Comparison of ENCODE assay signal across 21 cellular contexts in genomic region chr6:101399627-101399955, GRCh38. TPM values are rescaled to one million over a fixed set of nuclear protein-coding genes. Genes with fewer than 3 reads are reported as not detected.
DNase-seq lines count a peak whose midpoint lies in the region; ATAC-seq, FAIRE-seq and TF ChIP-seq lines count a peak whose summit lies in the region.
"Had no signal": no experiment of that assay in that cellular context is flagged by ENCODE, and none has a peak within 500 bp of the region (broad histone marks: within the 10 kb centered on the region; RNA-seq: fewer than 3 reads in every experiment).

No MANE protein-coding gene starts in this region.

- H2BK12ac ChIP-seq in H9 (ENCODE audit: insufficient read length, low read depth, low read length), result no peak overlapping the region
- peak overlapping the region; percentile 5 for H2BK12ac ChIP-seq in neuronal stem cell (ENCODE audit: low read length)

- H4K8ac ChIP-seq in H9 (replicated peaks; ENCODE audit: insufficient read length, low read depth, low read length), result no peak overlapping the region
- H4K8ac ChIP-seq in neuronal stem cell (ENCODE audit: low read depth, low read length), result no peak overlapping the region

- H3K4me2 ChIP-seq in H9 (ENCODE audit: insufficient read depth, insufficient read length, low read length), result peak overlapping the region; percentile 59
- H3K4me2 ChIP-seq in hepatocyte, result peak overlapping the region; percentile 44
- peak overlapping the region; percentile 66 for H3K4me2 ChIP-seq in neuronal stem cell (ENCODE audit: insufficient read depth, low read length, poor library complexity, severe bottlenecking)

- ATAC-seq in HG03442 (IDR thresholded peaks at IDR 0.05; ENCODE audit: unreplicated experiment) (no peak), right lobe of liver (no peak)
- ATAC-seq: body of pancreas, HCT116 had no signal

- H3K4me3 ChIP-seq in astrocyte of the spinal cord (ENCODE audit: low read depth, low read length), result peak overlapping the region; percentile 35
- no peak overlapping the region for H3K4me3 ChIP-seq in hepatocyte
- peak overlapping the region in 1 of 2 donors; percentile 37 for H3K4me3 ChIP-seq in neuronal stem cell (ENCODE audit: low read length in 2 of 2)
- H3K4me3 ChIP-seq in right lobe of liver, result no peak overlapping the region
- H3K4me3 ChIP-seq: body of pancreas had no signal

- no peak for TF ChIP-seq POLR2A in right lobe of liver (IDR thresholded peaks at IDR 0.05)

- no peak overlapping the region for H3K56ac ChIP-seq in H9 (ENCODE audit: insufficient read length, low read depth, low read length)

- H3T11ph ChIP-seq in H9 (ENCODE audit: low read length), result no peak overlapping the region

- no CpG with 5 or more reads among the region's 24 CpGs for WGBS in H9 (ENCODE audit: extremely low coverage, insufficient read length, low lambda C conversion rate)
- WGBS in hepatocyte (ENCODE audit: low lambda C conversion rate, missing lambda C conversion rate), result 52% methylated on average over 24 of the region's 24 CpGs
- WGBS in neuronal stem cell (ENCODE audit: extremely low coverage in 2 of 2, insufficient read length in 2 of 2, insufficient replicate concordance in 1 of 2), 2 donors, result no CpG with 5 or more reads among the region's 24 CpGs
- 3% methylated on average over 17 of the region's 24 CpGs for WGBS in right lobe of liver (ENCODE audit: insufficient coverage, low coverage, low lambda C conversion rate, missing lambda C conversion rate)

- no peak overlapping the region for H4K5ac ChIP-seq in H9 (ENCODE audit: insufficient read length, low read depth, low read length)

- H2AFZ ChIP-seq in H9 (ENCODE audit: low read length) (no peak overlapping the region), hepatocyte (no peak overlapping the region), neuronal stem cell (ENCODE audit: low read length) (no peak overlapping the region)

- H3K36me3 ChIP-seq in hepatocyte (replicated peaks; ENCODE audit: insufficient read depth, low read depth), result no peaks in the 10 kb centered on the region
- H3K36me3 ChIP-seq in neuronal stem cell (replicated peaks in 1 of 2; ENCODE audit: control insufficient read depth in 2 of 2, insufficient read depth in 2 of 2, low read length in 2 of 2), result no peaks in the 10 kb centered on the region
- H3K36me3 ChIP-seq in right lobe of liver, result no peaks in the 10 kb centered on the region

- H3K9ac ChIP-seq in H9 (ENCODE audit: extremely low read depth, insufficient read length, low read length) (no peak overlapping the region), neuronal stem cell (ENCODE audit: low read depth, low read length, poor library complexity) (no peak overlapping the region)

- no peak overlapping the region for H4K91ac ChIP-seq in H9 (ENCODE audit: insufficient read length, low read depth, low read length)
- H4K91ac ChIP-seq in neuronal stem cell (ENCODE audit: low read depth, low read length, poor library complexity), result no peak overlapping the region

- peak; percentile 29 for DNase-seq in H9
- DNase-seq in astrocyte of the spinal cord (ENCODE audit: low read depth, low spot score), result no peak
- DNase-seq in hepatocyte (ENCODE audit: low spot score), result no peak
- no peak for DNase-seq in neuronal stem cell (ENCODE audit: low spot score)
- DNase-seq in activated naive CD8-positive, alpha-beta T cell treated with anti-CD3 and anti-CD28 coated beads for 36 hours, result no peak
- no peak for DNase-seq in HTR-8/SVneo (ENCODE audit: insufficient read length, low spot score)
- DNase-seq in right lobe of liver, result no peak
- DNase-seq: activated CD4-positive, alpha-beta T cell treated with anti-CD3 and anti-CD28 coated beads, Interleukin-2, amount 50 U/mL, for 4 hours; activated naive CD4-positive, alpha-beta T cell treated with anti-CD3 and anti-CD28 coated beads, Interleukin-2, amount 10 ng/mL, durations not matched to agents 7 days and 5 days; body of pancreas; dermis blood vessel endothelial cell; islet precursor cell; NCI-H1048; NCI-H2081; NCI-H510A treated with DMSO at 0.1 percent for 48 hours; stimulated activated CD4-positive, alpha-beta T cell treated with anti-CD3 and anti-CD28 coated beads, Interleukin-2, amount 100 ng/mL, for 48 hours; SW 1271 had no signal

- H3K27me3 ChIP-seq in H9 (ENCODE audit: insufficient read depth, low read length) (no peaks in the 10 kb centered on the region; the same call in 1 of the 2 replicates), hepatocyte (peaks cover 68% of the 10 kb centered on the region), neuronal stem cell (ENCODE audit: control insufficient read depth in 3 of 3, insufficient read depth in 3 of 3, low read depth in 1 of 3, low read length in 3 of 3) (peaks cover 0 to 27% (median 2%) of the 10 kb centered on the region in 3 experiments), right lobe of liver (peaks cover 0 to 4% of the 10 kb centered on the region in 2 donors)
- H3K27me3 ChIP-seq: body of pancreas had no signal

- no peaks in the 10 kb centered on the region for H3K79me1 ChIP-seq in H9 (ENCODE audit: insufficient read depth, low read depth, low read length, poor library complexity, severe bottlenecking)
- no peaks in the 10 kb centered on the region for H3K79me1 ChIP-seq in neuronal stem cell (ENCODE audit: low read depth, low read length)

- no peaks in the 10 kb centered on the region for H3K9me2 ChIP-seq in hepatocyte (replicated peaks; ENCODE audit: insufficient read depth)

- H3K18ac ChIP-seq in H9 (ENCODE audit: insufficient read length, low read depth, low read length) (no peak overlapping the region), neuronal stem cell (ENCODE audit: low read length) (no peak overlapping the region)

- in situ Hi-C loops in astrocyte of the spinal cord (cut with HindIII; ENCODE audit: low sequenced_read_pairs), result no loop called here

- H2BK20ac ChIP-seq in H9 (ENCODE audit: low read depth, low read length, poor library complexity, severe bottlenecking), result no peak overlapping the region

- H2BK120ac ChIP-seq in H9 (ENCODE audit: low read depth, low read length, poor library complexity, severe bottlenecking), result no peak overlapping the region
- H2BK120ac ChIP-seq in neuronal stem cell (ENCODE audit: low read depth, low read length), result no peak overlapping the region

- H2AK5ac ChIP-seq in H9 (ENCODE audit: insufficient read length, low read length), result no peak overlapping the region
- no peak overlapping the region for H2AK5ac ChIP-seq in neuronal stem cell (ENCODE audit: low read depth, low read length)

- H3K4ac ChIP-seq in H9 (ENCODE audit: low read depth, low read length) (no peak overlapping the region), neuronal stem cell (ENCODE audit: low read length) (no peak overlapping the region)

- H3K4me1 ChIP-seq in H9 (ENCODE audit: insufficient read depth, low read length), result peaks cover 10% of the 10 kb centered on the region
- H3K4me1 ChIP-seq in hepatocyte (ENCODE audit: insufficient read depth), result no peaks in the 10 kb centered on the region
- H3K4me1 ChIP-seq in neuronal stem cell (ENCODE audit: control insufficient read depth in 2 of 2, insufficient read depth in 1 of 2, low read depth in 1 of 2, low read length in 2 of 2), result peaks cover 0 to 7% of the 10 kb centered on the region in 2 donors
- H3K4me1 ChIP-seq in right lobe of liver, result no peaks in the 10 kb centered on the region
- H3K4me1 ChIP-seq: body of pancreas had no signal

- H3K36me3 Mint-ChIP-seq in H9 (ENCODE audit: insufficient read depth in 1 of 3, low read depth in 3 of 3), result no peaks in the 10 kb centered on the region; a peak in 1 of 7 replicates
- no peaks in the 10 kb centered on the region for H3K36me3 Mint-ChIP-seq in activated naive CD8-positive, alpha-beta T cell treated with anti-CD3 and anti-CD28 coated beads for 36 hours

- H3K9me3 ChIP-seq in H9 (ENCODE audit: control insufficient read depth, low read depth, low read length) (no peaks in the 10 kb centered on the region), hepatocyte (ENCODE audit: low read depth) (no peaks in the 10 kb centered on the region), neuronal stem cell (replicated peaks in 1 of 2; ENCODE audit: control insufficient read depth in 2 of 2, insufficient read depth in 1 of 2, low read depth in 1 of 2, low read length in 2 of 2) (no peaks in the 10 kb centered on the region), right lobe of liver (no peaks in the 10 kb centered on the region)
- H3K9me3 ChIP-seq: body of pancreas had no signal

- H2BK15ac ChIP-seq in H9 (ENCODE audit: low read depth, low read length), result no peak overlapping the region
- no peak overlapping the region for H2BK15ac ChIP-seq in neuronal stem cell (ENCODE audit: low read length)

- intact Hi-C loops in right lobe of liver (cut with DNase I), result no loop called here

- TF ChIP-seq CTCF in H9 (conservative IDR thresholded peaks at IDR 0.05) (no peak), astrocyte of the spinal cord (IDR thresholded peaks at IDR 0.05; ENCODE audit: low read depth, low read length) (no peak), hepatocyte (IDR thresholded peaks at IDR 0.05; ENCODE audit: poor library complexity) (no peak), right lobe of liver (IDR thresholded peaks at IDR 0.05) (no peak)

- H3K14ac ChIP-seq in H9 (ENCODE audit: insufficient read depth, low read length), result no peak overlapping the region
- H3K14ac ChIP-seq in neuronal stem cell (ENCODE audit: low read length), result no peak overlapping the region

- H3K23me2 ChIP-seq in H9 (ENCODE audit: insufficient read length, low read depth, low read length, poor library complexity, severe bottlenecking), result peaks cover 32% of the 10 kb centered on the region

- H2BK5ac ChIP-seq in H9 (ENCODE audit: insufficient read length, low read length) (no peak overlapping the region), neuronal stem cell (ENCODE audit: low read length) (no peak overlapping the region)

- H4K20me1 ChIP-seq in H9 (ENCODE audit: control insufficient read depth, insufficient read depth, insufficient read length) (no peaks in the 10 kb centered on the region), hepatocyte (ENCODE audit: insufficient read depth, poor library complexity, severe bottlenecking) (no peaks in the 10 kb centered on the region)

- H3K27ac ChIP-seq in H9 (ENCODE audit: insufficient read length, low read depth, low read length), result no peak overlapping the region
- no peak overlapping the region for H3K27ac ChIP-seq in hepatocyte
- no peak overlapping the region for H3K27ac ChIP-seq in neuronal stem cell (replicated peaks; ENCODE audit: low read length)
- H3K27ac ChIP-seq in right lobe of liver, result no peak overlapping the region
- H3K27ac ChIP-seq: body of pancreas had no signal

- no peak overlapping the region for H3K27ac Mint-ChIP-seq in H9
- no peak overlapping the region for H3K27ac Mint-ChIP-seq in activated naive CD8-positive, alpha-beta T cell treated with anti-CD3 and anti-CD28 coated beads for 36 hours
- H3K27ac Mint-ChIP-seq: activated naive CD4-positive, alpha-beta T cell treated with anti-CD3 and anti-CD28 coated beads, Interleukin-2, amount 10 ng/mL, durations not matched to agents 7 days and 5 days had no signal

- no peak for FAIRE-seq in HTR-8/SVneo (lab: Jason Lieb, UNC)
- FAIRE-seq: GM19239 had no signal

- peaks cover 81% of the 10 kb centered on the region for H3K27me3 Mint-ChIP-seq in H9 (ENCODE audit: low read depth)
- peaks cover 71% of the 10 kb centered on the region for H3K27me3 Mint-ChIP-seq in activated naive CD8-positive, alpha-beta T cell treated with anti-CD3 and anti-CD28 coated beads for 36 hours

- H3K79me2 ChIP-seq in H9 (ENCODE audit: insufficient read depth, low read length) (no peaks in the 10 kb centered on the region), hepatocyte (no peaks in the 10 kb centered on the region)

- no peak overlapping the region for H3K23ac ChIP-seq in H9 (ENCODE audit: insufficient read length, low read depth, low read length)
- peak overlapping the region; percentile 35 for H3K23ac ChIP-seq in neuronal stem cell (ENCODE audit: low read depth, low read length, poor library complexity)

- H3K9me3 Mint-ChIP-seq in H9, result no peaks in the 10 kb centered on the region; a peak in 1 of 5 replicates
- H3K9me3 Mint-ChIP-seq in activated naive CD8-positive, alpha-beta T cell treated with anti-CD3 and anti-CD28 coated beads for 36 hours, result peaks cover 7% of the 10 kb centered on the region

- peaks cover 33 to 34% of the 10 kb centered on the region in 2 experiments for H3K4me1 Mint-ChIP-seq in H9
- H3K4me1 Mint-ChIP-seq in activated naive CD8-positive, alpha-beta T cell treated with anti-CD3 and anti-CD28 coated beads for 36 hours, result no peaks in the 10 kb centered on the region

- H3K4me3 Mint-ChIP-seq in H9, result peak overlapping the region; percentile 56 to 80
- H3K4me3 Mint-ChIP-seq in activated naive CD8-positive, alpha-beta T cell treated with anti-CD3 and anti-CD28 coated beads for 36 hours, result no peak overlapping the region
- H3K4me3 Mint-ChIP-seq: activated naive CD4-positive, alpha-beta T cell treated with anti-CD3 and anti-CD28 coated beads, Interleukin-2, amount 10 ng/mL, durations not matched to agents 7 days and 5 days had no signal

RNA-seq across cellular contexts. Expression of gene GRIK2, which starts 6.1 kb away (rescaled TPM):
- 0.70 and 0.90 TPM in 2 replicates for total RNA-seq in H9 (2021)
- 5.1 and 6.2 TPM in 2 replicates for total RNA-seq in hepatocyte
- 1.6 and 5.8 TPM in 2 replicates for polyA plus RNA-seq in hepatocyte
- polyA plus RNA-seq in neuronal stem cell (2013, experiment 1 of 2), result 0.20 TPM
- polyA plus RNA-seq in neuronal stem cell (2013, experiment 2 of 2), result 0.21 TPM
- total RNA-seq in activated naive CD8-positive, alpha-beta T cell treated with anti-CD3 and anti-CD28 coated beads for 36 hours, result not detected
- total RNA-seq in right lobe of liver, result under 1 TPM in 3 of 6 experiments, not detected in 3; 0.04 to 0.24 (median 0.09) TPM
- total RNA-seq: mononuclear cell had no signal
